In the genomic region with DNA sequence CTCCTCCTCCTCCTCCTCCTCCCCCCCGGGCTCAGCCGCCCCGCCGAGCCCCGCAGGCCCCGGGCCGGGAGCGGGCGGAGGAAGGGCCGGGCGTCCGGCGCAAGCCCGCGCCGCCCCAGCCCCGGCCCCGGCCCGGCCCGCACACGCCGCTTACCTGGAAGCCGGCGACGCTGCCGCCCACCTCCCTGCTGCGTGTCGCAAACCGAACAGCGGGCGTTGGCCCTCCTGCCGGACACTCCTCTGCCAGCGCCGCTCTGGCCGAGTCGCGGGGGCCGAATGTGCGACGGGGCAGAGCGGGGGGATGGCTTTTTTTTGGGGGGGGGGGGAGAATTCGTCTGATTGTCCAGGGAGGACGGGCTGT, we compare ENCODE assay signal across 1 cellular context.
TF ChIP-seq lines count a peak whose summit lies in the region.

No MANE protein-coding gene starts in this region.

TF ChIP-seq in HepG2, 621 proteins besides CTCF, POLR2A, EP300 and RAD21:
- TF ChIP-seq, protein P1, sequence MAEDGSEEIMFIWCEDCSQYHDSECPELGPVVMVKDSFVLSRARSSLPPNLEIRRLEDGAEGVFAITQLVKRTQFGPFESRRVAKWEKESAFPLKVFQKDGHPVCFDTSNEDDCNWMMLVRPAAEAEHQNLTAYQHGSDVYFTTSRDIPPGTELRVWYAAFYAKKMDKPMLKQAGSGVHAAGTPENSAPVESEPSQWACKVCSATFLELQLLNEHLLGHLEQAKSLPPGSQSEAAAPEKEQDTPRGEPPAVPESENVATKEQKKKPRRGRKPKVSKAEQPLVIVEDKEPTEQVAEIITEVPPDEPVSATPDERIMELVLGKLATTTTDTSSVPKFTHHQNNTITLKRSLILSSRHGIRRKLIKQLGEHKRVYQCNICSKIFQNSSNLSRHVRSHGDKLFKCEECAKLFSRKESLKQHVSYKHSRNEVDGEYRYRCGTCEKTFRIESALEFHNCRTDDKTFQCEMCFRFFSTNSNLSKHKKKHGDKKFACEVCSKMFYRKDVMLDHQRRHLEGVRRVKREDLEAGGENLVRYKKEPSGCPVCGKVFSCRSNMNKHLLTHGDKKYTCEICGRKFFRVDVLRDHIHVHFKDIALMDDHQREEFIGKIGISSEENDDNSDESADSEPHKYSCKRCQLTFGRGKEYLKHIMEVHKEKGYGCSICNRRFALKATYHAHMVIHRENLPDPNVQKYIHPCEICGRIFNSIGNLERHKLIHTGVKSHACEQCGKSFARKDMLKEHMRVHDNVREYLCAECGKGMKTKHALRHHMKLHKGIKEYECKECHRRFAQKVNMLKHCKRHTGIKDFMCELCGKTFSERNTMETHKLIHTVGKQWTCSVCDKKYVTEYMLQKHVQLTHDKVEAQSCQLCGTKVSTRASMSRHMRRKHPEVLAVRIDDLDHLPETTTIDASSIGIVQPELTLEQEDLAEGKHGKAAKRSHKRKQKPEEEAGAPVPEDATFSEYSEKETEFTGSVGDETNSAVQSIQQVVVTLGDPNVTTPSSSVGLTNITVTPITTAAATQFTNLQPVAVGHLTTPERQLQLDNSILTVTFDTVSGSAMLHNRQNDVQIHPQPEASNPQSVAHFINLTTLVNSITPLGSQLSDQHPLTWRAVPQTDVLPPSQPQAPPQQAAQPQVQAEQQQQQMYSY (CRISPR knock-in tag; IDR thresholded peaks at IDR 0.05), result no peak
- TF ChIP-seq AGO2 (optimal IDR thresholded peaks at IDR 0.05; ENCODE audit: low read depth, low read length) (peak; percentile 97), HOXD1 (CRISPR knock-in tag; IDR thresholded peaks at IDR 0.05) (no peak), POLR2AphosphoS5 (IDR thresholded peaks at IDR 0.05; ENCODE audit: low read depth, low read length) (peak; percentile 62), MEIS2 (CRISPR knock-in tag; IDR thresholded peaks at IDR 0.05) (no peak), ZNF350 (CRISPR knock-in tag; IDR thresholded peaks at IDR 0.05; ENCODE audit: borderline replicate concordance, low read depth) (peak; percentile 11; the same call in 1 of the 2 replicates), HNRNPK (IDR thresholded peaks at IDR 0.05; ENCODE audit: low read depth, low read length, poor library complexity, severe bottlenecking) (peak; percentile 4), ZNF589 (CRISPR knock-in tag; conservative IDR thresholded peaks at IDR 0.05) (0 out of 2 replicates have a peak, but pooled peaks have one; percentile 2), RFXANK (CRISPR knock-in tag; IDR thresholded peaks at IDR 0.05) (no peak), ELF4 (CRISPR knock-in tag; IDR thresholded peaks at IDR 0.05; ENCODE audit: borderline replicate concordance) (peak; percentile 50; the same call in 1 of the 2 replicates), IRX3 (CRISPR knock-in tag; IDR thresholded peaks at IDR 0.05; ENCODE audit: borderline replicate concordance, low read depth) (0 out of 2 replicates have a peak, but pooled peaks have one; percentile 6), RBFOX2 (IDR thresholded peaks at IDR 0.05; ENCODE audit: low read depth, low read length) (peak; percentile 89), ZNF790 (CRISPR knock-in tag; IDR thresholded peaks at IDR 0.05; ENCODE audit: borderline replicate concordance) (peak; percentile 66; the same call in 1 of the 2 replicates), KLF12 (CRISPR knock-in tag; IDR thresholded peaks at IDR 0.05; ENCODE audit: borderline replicate concordance) (no peak), SRSF1 (optimal IDR thresholded peaks at IDR 0.05; ENCODE audit: low read depth, low read length) (peak; percentile 46)
- TF ChIP-seq, protein P2, sequence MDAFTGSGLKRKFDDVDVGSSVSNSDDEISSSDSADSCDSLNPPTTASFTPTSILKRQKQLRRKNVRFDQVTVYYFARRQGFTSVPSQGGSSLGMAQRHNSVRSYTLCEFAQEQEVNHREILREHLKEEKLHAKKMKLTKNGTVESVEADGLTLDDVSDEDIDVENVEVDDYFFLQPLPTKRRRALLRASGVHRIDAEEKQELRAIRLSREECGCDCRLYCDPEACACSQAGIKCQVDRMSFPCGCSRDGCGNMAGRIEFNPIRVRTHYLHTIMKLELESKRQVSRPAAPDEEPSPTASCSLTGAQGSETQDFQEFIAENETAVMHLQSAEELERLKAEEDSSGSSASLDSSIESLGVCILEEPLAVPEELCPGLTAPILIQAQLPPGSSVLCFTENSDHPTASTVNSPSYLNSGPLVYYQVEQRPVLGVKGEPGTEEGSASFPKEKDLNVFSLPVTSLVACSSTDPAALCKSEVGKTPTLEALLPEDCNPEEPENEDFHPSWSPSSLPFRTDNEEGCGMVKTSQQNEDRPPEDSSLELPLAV (CRISPR knock-in tag; conservative IDR thresholded peaks at IDR 0.05; ENCODE audit: low read depth), result 0 out of 2 replicates have a peak, but pooled peaks have one; percentile 47
- TF ChIP-seq, protein P3, sequence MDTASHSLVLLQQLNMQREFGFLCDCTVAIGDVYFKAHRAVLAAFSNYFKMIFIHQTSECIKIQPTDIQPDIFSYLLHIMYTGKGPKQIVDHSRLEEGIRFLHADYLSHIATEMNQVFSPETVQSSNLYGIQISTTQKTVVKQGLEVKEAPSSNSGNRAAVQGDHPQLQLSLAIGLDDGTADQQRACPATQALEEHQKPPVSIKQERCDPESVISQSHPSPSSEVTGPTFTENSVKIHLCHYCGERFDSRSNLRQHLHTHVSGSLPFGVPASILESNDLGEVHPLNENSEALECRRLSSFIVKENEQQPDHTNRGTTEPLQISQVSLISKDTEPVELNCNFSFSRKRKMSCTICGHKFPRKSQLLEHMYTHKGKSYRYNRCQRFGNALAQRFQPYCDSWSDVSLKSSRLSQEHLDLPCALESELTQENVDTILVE (CRISPR knock-in tag; IDR thresholded peaks at IDR 0.05), result no peak
TF ChIP-seq in HepG2: peak in this region for 11.
